In the genomic region with DNA sequence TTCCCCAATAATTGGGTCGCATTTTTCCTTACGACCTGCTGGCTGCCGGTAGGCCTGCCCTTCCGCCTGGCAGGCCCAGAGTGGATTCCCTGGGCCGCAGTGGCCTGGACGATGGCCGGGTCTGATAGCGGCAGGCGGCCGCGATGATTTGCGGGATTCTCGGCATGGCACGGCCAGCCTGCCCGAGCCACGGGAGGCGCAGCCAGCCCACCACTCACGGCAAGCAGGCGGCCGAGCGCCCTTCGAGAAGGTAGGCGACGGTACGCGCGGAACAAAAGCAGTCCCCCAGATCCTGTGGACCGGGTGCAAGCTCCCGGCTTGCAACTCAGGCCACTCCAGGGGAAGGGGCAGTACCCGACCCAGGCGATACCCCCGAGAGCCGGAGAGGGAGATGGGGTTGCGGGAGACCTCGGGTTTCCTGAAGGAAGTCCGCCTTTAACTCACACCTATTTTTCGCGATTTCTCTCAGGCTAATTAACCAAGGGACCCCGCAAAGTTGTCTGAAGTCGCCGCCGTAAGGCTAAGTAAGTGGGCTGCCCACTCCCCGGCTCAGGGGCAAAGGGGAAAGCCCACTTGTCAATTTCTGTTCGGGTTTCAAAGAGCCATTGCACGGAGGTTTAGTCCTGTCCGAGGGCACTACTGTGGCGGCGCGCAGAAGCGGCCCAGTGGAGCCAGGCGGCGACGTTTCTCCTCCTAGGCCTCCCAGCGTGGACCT, we compare ENCODE assay signal across 21 cellular contexts. TPM values are rescaled to one million over a fixed set of nuclear protein-coding genes. Genes with fewer than 3 reads are reported as not detected.
DNase-seq lines count a peak whose midpoint lies in the region; ATAC-seq and TF ChIP-seq lines count a peak whose summit lies in the region.
"Had no signal": no experiment of that assay in that cellular context is flagged by ENCODE, and none has a peak within 500 bp of the region (broad histone marks: within the 10 kb centered on the region; RNA-seq: fewer than 3 reads in every experiment).

No MANE protein-coding gene starts in this region.

- TF ChIP-seq CTCF in brain (conservative IDR thresholded peaks at IDR 0.05): peak in 1 of 2 experiments; percentile 17
- no peak for TF ChIP-seq CTCF in spleen (IDR thresholded peaks at IDR 0.05 in 8 of 11, conservative IDR thresholded peaks at IDR 0.05 in 3 of 11)

- H3K4me1 Mint-ChIP-seq in activated CD8-positive, alpha-beta memory T cell treated with anti-CD3 and anti-CD28 coated beads, Interleukin-2, amount 10 ng/mL, durations not matched to agents 7 days and 5 days: peaks cover 17% of the 10 kb centered on the region
- H3K4me1 Mint-ChIP-seq in brain: peaks cover 61% of the 10 kb centered on the region
- peaks cover 6 to 16% of the 10 kb centered on the region in 2 donors for H3K4me1 Mint-ChIP-seq in immature natural killer cell
- H3K4me1 Mint-ChIP-seq in effector memory CD8-positive, alpha-beta T cell (ENCODE audit: low read depth in 2 of 2): peaks cover 13 to 17% of the 10 kb centered on the region in 2 donors

- H3K36me3 ChIP-seq in spleen: no peaks in the 10 kb centered on the region
- H3K36me3 ChIP-seq: Peyer's patch, upper lobe of right lung had no signal

- peaks cover 16 to 100% (median 99%) of the 10 kb centered on the region in 7 donors for H3K27me3 ChIP-seq in spleen (replicated peaks in 1 of 7)

- peaks cover 8% of the 10 kb centered on the region for H3K36me3 Mint-ChIP-seq in activated CD8-positive, alpha-beta memory T cell treated with anti-CD3 and anti-CD28 coated beads, Interleukin-2, amount 10 ng/mL, durations not matched to agents 7 days and 5 days
- H3K36me3 Mint-ChIP-seq in brain: no peaks in the 10 kb centered on the region
- peaks cover 0 to 6% (median 0%) of the 10 kb centered on the region in 3 donors for H3K36me3 Mint-ChIP-seq in immature natural killer cell
- H3K36me3 Mint-ChIP-seq in effector memory CD8-positive, alpha-beta T cell (ENCODE audit: insufficient read depth): peaks cover 16% of the 10 kb centered on the region
- H3K36me3 Mint-ChIP-seq: memory B cell had no signal

- no peak overlapping the region for H3K4me3 ChIP-seq in spleen
- H3K4me3 ChIP-seq: Peyer's patch, upper lobe of right lung had no signal

- H3K9me3 ChIP-seq in spleen: no peaks in the 10 kb centered on the region
- H3K9me3 ChIP-seq: Peyer's patch, upper lobe of right lung had no signal

- no peaks in the 10 kb centered on the region for H3K9me3 Mint-ChIP-seq in activated CD8-positive, alpha-beta memory T cell treated with anti-CD3 and anti-CD28 coated beads, Interleukin-2, amount 10 ng/mL, durations not matched to agents 7 days and 5 days (ENCODE audit: low read depth)
- H3K9me3 Mint-ChIP-seq in brain (peaks cover 0 to 4% (median 0%) of the 10 kb centered on the region in 5 experiments), immature natural killer cell (peaks cover 0 to 3% (median 0%) of the 10 kb centered on the region in 6 donors)
- no peaks in the 10 kb centered on the region for H3K9me3 Mint-ChIP-seq in effector memory CD8-positive, alpha-beta T cell
- H3K9me3 Mint-ChIP-seq: activated T-helper 17 cell treated with anti-CD3 and anti-CD28 coated beads, Interleukin-2, amount 50 U/mL, for 72 hours had no signal

- intact Hi-C loops in spleen (cut with DNase I; ENCODE audit: low total_unique reads): no loop called here

- ATAC-seq in activated CD8-positive, alpha-beta memory T cell treated with anti-CD3 and anti-CD28 coated beads, Interleukin-2, amount 10 ng/mL, durations not matched to agents 7 days and 5 days: no peak
- ATAC-seq in effector memory CD8-positive, alpha-beta T cell (replicated peaks): no peak
- ATAC-seq: activated T-helper 17 cell treated with anti-CD3 and anti-CD28 coated beads, Interleukin-2, amount 50 U/mL, for 72 hours; foreskin keratinocyte; SK-N-SH treated with all-trans-retinoic acid at 6 μM for 48 hours; stimulated activated naive CD8-positive, alpha-beta T cell treated with anti-CD3 and anti-CD28 coated beads, Interleukin-15, Interleukin-2, amounts not matched to agents 100 U/mL and 50 U/mL, for 24 hours; upper lobe of right lung had no signal

- WGBS in spleen, 5 donors: 7 to 19% (median 9%) methylated on average over 33 to 54 of the region's 54 CpGs

- H3K27me3 Mint-ChIP-seq in activated CD8-positive, alpha-beta memory T cell treated with anti-CD3 and anti-CD28 coated beads, Interleukin-2, amount 10 ng/mL, durations not matched to agents 7 days and 5 days: peaks cover 91% of the 10 kb centered on the region
- peaks cover 99% of the 10 kb centered on the region for H3K27me3 Mint-ChIP-seq in brain
- H3K27me3 Mint-ChIP-seq in immature natural killer cell (ENCODE audit: low read depth in 3 of 3): peaks cover 55 to 59% (median 56%) of the 10 kb centered on the region in 3 donors
- peaks cover 87 to 96% of the 10 kb centered on the region in 2 donors for H3K27me3 Mint-ChIP-seq in effector memory CD8-positive, alpha-beta T cell

- DNase-seq in activated CD8-positive, alpha-beta memory T cell treated with anti-CD3 and anti-CD28 coated beads, Interleukin-2, amount 10 ng/mL, durations not matched to agents 7 days and 5 days: no peak
- DNase-seq in activated CD8-positive, alpha-beta memory T cell treated with anti-CD3 and anti-CD28 coated beads for 24 hours: no peak
- no peak for DNase-seq in immature natural killer cell
- DNase-seq in spleen: peak; percentile 64
- DNase-seq in DMS53 treated with DMSO at 0.1 percent for 48 hours (lab: John Stamatoyannopoulos, UW; ENCODE audit: unreplicated experiment): no peak
- DNase-seq in GM03348 (ENCODE audit: low spot score): no peak
- DNase-seq in effector memory CD8-positive, alpha-beta T cell: no peak
- DNase-seq: anterior cingulate cortex; DMS53; foreskin keratinocyte; NCI-H1417; NCI-H748 treated with DMSO at 0.1 percent for 48 hours; Peyer's patch; stimulated activated CD4-positive, alpha-beta T cell treated with anti-CD3 and anti-CD28 coated beads, Interleukin-15, amount 100 ng/mL, for 24 hours; stimulated activated naive CD8-positive, alpha-beta T cell treated with anti-CD3 and anti-CD28 coated beads, Interleukin-15, Interleukin-2, amounts not matched to agents 100 U/mL and 50 U/mL, for 24 hours; upper lobe of right lung had no signal

- H3K27ac ChIP-seq in spleen: no peak overlapping the region
- H3K27ac ChIP-seq: foreskin keratinocyte, Peyer's patch, upper lobe of right lung had no signal

- CTCF ChIA-PET in activated CD8-positive, alpha-beta memory T cell treated with anti-CD3 and anti-CD28 coated beads, Interleukin-2, amount 10 ng/mL, durations not matched to agents 7 days and 5 days (lab: Charles Lee): no interaction called here

- no peak for TF ChIP-seq POLR2A in spleen (IDR thresholded peaks at IDR 0.05)

- H3K4me3 Mint-ChIP-seq in activated CD8-positive, alpha-beta memory T cell treated with anti-CD3 and anti-CD28 coated beads, Interleukin-2, amount 10 ng/mL, durations not matched to agents 7 days and 5 days: peak overlapping the region; percentile 6
- H3K4me3 Mint-ChIP-seq in brain: peak overlapping the region; percentile 48 to 85 (median 77)
- peak overlapping the region in 3 of 5 donors; percentile 27 to 77 (median 62) for H3K4me3 Mint-ChIP-seq in immature natural killer cell
- H3K4me3 Mint-ChIP-seq in effector memory CD8-positive, alpha-beta T cell: peak overlapping the region in 1 of 2 donors; percentile 64
- H3K4me3 Mint-ChIP-seq: memory B cell had no signal

- H3K27ac Mint-ChIP-seq in activated CD8-positive, alpha-beta memory T cell treated with anti-CD3 and anti-CD28 coated beads, Interleukin-2, amount 10 ng/mL, durations not matched to agents 7 days and 5 days: peak overlapping the region; percentile 19
- peak overlapping the region in 1 of 5 experiments; percentile 27 for H3K27ac Mint-ChIP-seq in brain
- no peak overlapping the region for H3K27ac Mint-ChIP-seq in immature natural killer cell
- H3K27ac Mint-ChIP-seq in effector memory CD8-positive, alpha-beta T cell: no peak overlapping the region
- H3K27ac Mint-ChIP-seq: activated T-helper 17 cell treated with anti-CD3 and anti-CD28 coated beads, Interleukin-2, amount 50 U/mL, for 72 hours; memory B cell had no signal

- H3K4me1 ChIP-seq in spleen: peaks cover 7 to 59% (median 31%) of the 10 kb centered on the region in 6 donors
- H3K4me1 ChIP-seq: foreskin keratinocyte had no signal

RNA-seq across cellular contexts. Expression of gene GSC, which starts 1.4 kb away (rescaled TPM):
- under 1 TPM in 1 of 2 experiments, not detected in 1; 0.23 TPM for total RNA-seq in activated CD8-positive, alpha-beta memory T cell treated with anti-CD3 and anti-CD28 coated beads, Interleukin-2, amount 10 ng/mL, durations not matched to agents 7 days and 5 days
- polyA plus RNA-seq in brain (ENCODE audit: insufficient read depth, low read depth, low replicate concordance): not detected
- not detected for polyA plus RNA-seq in immature natural killer cell
- total RNA-seq in spleen: not detected
- not detected for polyA plus RNA-seq in spleen
- total RNA-seq: activated T-helper 17 cell treated with anti-CD3 and anti-CD28 coated beads, Interleukin-2, amount 50 U/mL, for 72 hours; foreskin keratinocyte; Peyer's patch; renal cortical epithelial cell; upper lobe of right lung had no signal
- polyA plus RNA-seq: foreskin keratinocyte had no signal
